Comparison of ENCODE assay signal across 1 cellular context in genomic region chr22:29617922-29618629, GRCh38.
TF ChIP-seq lines count a peak whose summit lies in the region.

No MANE protein-coding gene starts in this region.

TF ChIP-seq in K562, 482 proteins besides CTCF, POLR2A, EP300 and RAD21 (continued from another document):
- TF ChIP-seq, protein P1, sequence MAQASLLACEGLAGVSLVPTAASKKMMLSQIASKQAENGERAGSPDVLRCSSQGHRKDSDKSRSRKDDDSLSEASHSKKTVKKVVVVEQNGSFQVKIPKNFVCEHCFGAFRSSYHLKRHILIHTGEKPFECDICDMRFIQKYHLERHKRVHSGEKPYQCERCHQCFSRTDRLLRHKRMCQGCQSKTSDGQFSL (CRISPR knock-in tag; IDR thresholded peaks at IDR 0.05): no peak
- TF ChIP-seq, protein P1 (tag; IDR thresholded peaks at IDR 0.05): no peak
- no peak for TF ChIP-seq HINFP (tag; conservative IDR thresholded peaks at IDR 0.05; ENCODE audit: low read depth)
- TF ChIP-seq RERE (CRISPR knock-in tag; IDR thresholded peaks at IDR 0.05; ENCODE audit: borderline replicate concordance): no peak
